Comparison of ENCODE assay signal across 31 cellular contexts in genomic region chr16:35142147-35142808, GRCh38.
"Had no signal": no experiment of that assay in that cellular context is flagged by ENCODE, and none has a peak within 500 bp of the region (broad histone marks: within the 10 kb centered on the region; RNA-seq: fewer than 3 reads in every experiment).

No MANE protein-coding gene starts in this region.

- DNase-seq: activated B cell treated with CpG ODN at 0.5 μM for 24 hours; activated CD4-positive, alpha-beta memory T cell treated with anti-CD3 and anti-CD28 coated beads for 36 hours; activated CD4-positive, alpha-beta T cell treated with anti-CD3 and anti-CD28 coated beads for 4 hours; activated CD4-positive, alpha-beta T cell treated with anti-CD3 and anti-CD28 coated beads, Interleukin-2, amount 10 ng/mL, durations not matched to agents 24 days and 14 days; activated CD4-positive, alpha-beta T cell treated with anti-CD3 and anti-CD28 coated beads, Interleukin-2, amount 50 U/mL, for 1 hour; activated CD4-positive, alpha-beta T cell treated with anti-CD3 and anti-CD28 coated beads, Interleukin-2, amount 50 U/mL, for 4 hours; activated CD4-positive, CD25-positive, alpha-beta regulatory T cell treated with anti-CD3 and anti-CD28 coated beads, Interleukin-2, amount 50 U/mL, for 72 hours; activated CD8-positive, alpha-beta memory T cell treated with anti-CD3 and anti-CD28 coated beads, Interleukin-2, amount 50 U/mL, for 4 hours; activated CD8-positive, alpha-beta T cell treated with anti-CD3 and anti-CD28 coated beads for 36 hours; activated effector memory CD4-positive, alpha-beta T cell treated with anti-CD3 and anti-CD28 coated beads, Interleukin-2, amount 50 U/mL, for 16 hours; activated gamma-delta T cell treated with Interleukin-2 at 50 U/mL for 16 hours; activated naive CD4-positive, alpha-beta T cell; activated naive CD4-positive, alpha-beta T cell treated with anti-CD3 and anti-CD28 coated beads for 36 hours; activated naive CD4-positive, alpha-beta T cell treated with anti-CD3 and anti-CD28 coated beads, Interleukin-2, amount 50 U/mL, for 16 hours; activated naive CD8-positive, alpha-beta T cell treated with anti-CD3 and anti-CD28 coated beads for 36 hours; activated T-cell treated with anti-CD3 and anti-CD28 coated beads for 4 hours; activated T-cell treated with anti-CD3 and anti-CD28 coated beads, Interleukin-2, amount 50 U/mL, for 1 hour; activated T-cell treated with anti-CD3 and anti-CD28 coated beads, Interleukin-2, amount 50 U/mL, for 4 hours; activated T-cell treated with anti-CD3 and anti-CD28 coated beads, Interleukin-2, amount 50 U/mL, for 72 hours; adrenal gland; amniotic stem cell; body of pancreas; brain microvascular endothelial cell; central memory CD4-positive, alpha-beta T cell; T-helper 1 cell; T-helper 2 cell; T-helper 9 cell had no signal

- H3K4me1 ChIP-seq: adrenal gland, body of pancreas, breast epithelium had no signal

- H3K27ac ChIP-seq: adrenal gland, body of pancreas, brain microvascular endothelial cell, breast epithelium, VCaP had no signal

- H3K9me3 ChIP-seq: adrenal gland, body of pancreas had no signal

- ATAC-seq: activated CD8-positive, alpha-beta T cell treated with anti-CD3 and anti-CD28 coated beads for 36 hours; activated naive CD4-positive, alpha-beta T cell treated with anti-CD3 and anti-CD28 coated beads, Interleukin-2, amount 50 U/mL, for 72 hours; activated T-cell treated with anti-CD3 and anti-CD28 coated beads, Interleukin-2, amount 50 U/mL, for 4 hours; activated T-cell treated with anti-CD3 and anti-CD28 coated beads, Interleukin-2, amount 50 U/mL, for 72 hours; activated T-helper 17 cell treated with anti-CD3 and anti-CD28 coated beads, Interleukin-2, amount 50 U/mL, for 72 hours; body of pancreas had no signal

- H3K4me3 ChIP-seq: adrenal gland, body of pancreas, breast epithelium had no signal

- H3K36me3 ChIP-seq: adrenal gland, brain microvascular endothelial cell, breast epithelium had no signal

- H3K27me3 ChIP-seq: adrenal gland, body of pancreas, brain microvascular endothelial cell, breast epithelium had no signal
